8 cellular contexts compared by ENCODE assay signal in the genomic region with DNA sequence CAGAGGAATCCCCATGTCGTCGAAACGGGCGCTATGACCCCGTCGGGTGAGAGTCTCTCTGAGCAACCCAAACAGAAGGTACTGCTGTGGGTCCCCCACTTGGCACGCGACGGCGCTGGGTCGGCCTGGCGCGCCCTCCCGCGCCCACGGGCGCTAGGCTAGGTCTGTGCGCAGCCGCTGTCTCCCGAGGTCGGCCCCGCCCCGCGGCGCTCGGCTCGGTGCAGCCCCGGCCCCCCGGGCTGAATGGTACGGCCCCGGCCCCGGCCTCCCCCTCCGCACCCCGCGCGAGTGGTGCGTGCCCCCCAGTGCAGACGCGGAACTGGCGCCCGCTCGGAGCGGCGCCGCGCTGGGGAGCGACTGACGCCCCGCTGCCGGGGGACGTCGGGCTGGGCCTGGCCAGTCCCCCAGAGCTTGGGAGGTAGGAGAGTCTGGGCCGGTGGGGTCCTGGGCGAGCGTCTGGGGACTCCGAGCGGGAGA. TPM values are rescaled to one million over a fixed set of nuclear protein-coding genes. Genes with fewer than 3 reads are reported as not detected.
DNase-seq lines count a peak whose midpoint lies in the region; ATAC-seq and TF ChIP-seq lines count a peak whose summit lies in the region.

A gene (plus strand): TSS at position 305 of the 477 bp plus-strand sequence.

- CTCF ChIA-PET in BJ (lab: Yijun Ruan, JAX): no interaction called here

- TF ChIP-seq CTCF in BJ (IDR thresholded peaks at IDR 0.05; ENCODE audit: insufficient read depth, low read depth, low read length): no peak

- peak within 1 kb of the TSS; percentile 89 for H3K4me3 ChIP-seq in BJ (ENCODE audit: low read depth, low read length)

- ATAC-seq in HG03432 (IDR thresholded peaks at IDR 0.05; ENCODE audit: unreplicated experiment): peak; percentile 81

- no peak for DNase-seq in BJ (ENCODE audit: low read depth)
- DNase-seq in GM19238 (ENCODE audit: insufficient read length, low spot score): peak; percentile 96
- peak; percentile 93 for DNase-seq in NCI-H748 (lab: John Stamatoyannopoulos, UW; ENCODE audit: unreplicated experiment)
- DNase-seq in activated CD4-positive, alpha-beta T cell treated with anti-CD3 and anti-CD28 coated beads, Interleukin-2, amount 50 U/mL, for 48 hours: peak; percentile 88 to 89
- peak; percentile 87 for DNase-seq in ecto neural progenitor cell (ENCODE audit: low spot score)
- DNase-seq in lung microvascular endothelial cell (ENCODE audit: low read depth in 2 of 2): peak; percentile 87 to 91
- peak; percentile 80 to 85 (median 85) for DNase-seq in stimulated activated CD4-positive, alpha-beta T cell treated with anti-CD3 and anti-CD28 coated beads, TNF-alpha, amount 100 ng/mL, for 48 hours (ENCODE audit: low read depth in 3 of 3)

- H3K27me3 ChIP-seq in BJ (ENCODE audit: control insufficient read depth, insufficient read depth, low read length): no peaks in the 10 kb centered on the region

- peaks cover 5% of the 10 kb centered on the region for H3K36me3 ChIP-seq in BJ (ENCODE audit: control insufficient read depth, insufficient read depth, low read length)

- POLR2A ChIA-PET in BJ (lab: Charles Lee): no interaction called here

RNA-seq across cellular contexts. Expression of the gene that starts here (rescaled TPM):
- polyA plus RNA-seq in BJ (2011; rRNA removed): 15.4 and 19.8 TPM in 2 replicates
- 40.6 and 46.1 TPM in 2 replicates for polyA minus RNA-seq in BJ (2011; rRNA and poly(A)+ RNA removed)
- 16.3 and 21.0 TPM in 2 replicates for total RNA-seq in lung microvascular endothelial cell
